In genomic region chr1:11526071-11526895, GRCh38 we compare ENCODE assay signal across 18 cellular contexts. TPM values are rescaled to one million over a fixed set of nuclear protein-coding genes. Genes with fewer than 3 reads are reported as not detected.
"Had no signal": no experiment of that assay in that cellular context is flagged by ENCODE, and none has a peak within 500 bp of the region (broad histone marks: within the 10 kb centered on the region; RNA-seq: fewer than 3 reads in every experiment).

No MANE protein-coding gene starts in this region.

- H3K4me1 Mint-ChIP-seq: immature natural killer cell, natural killer cell had no signal

- H3K36me3 ChIP-seq: brain microvascular endothelial cell, esophagus muscularis mucosa, gastroesophageal sphincter, heart left ventricle, upper lobe of left lung had no signal

- DNase-seq: activated CD4-positive, alpha-beta T cell treated with anti-CD3 and anti-CD28 coated beads for 48 hours; activated CD8-positive, alpha-beta T cell treated with anti-CD3 and anti-CD28 coated beads, Interleukin-2, amount 10 ng/mL, durations not matched to agents 7 days and 5 days; activated naive CD4-positive, alpha-beta T cell treated with anti-CD3 and anti-CD28 coated beads for 36 hours; activated T-cell treated with anti-CD3 and anti-CD28 coated beads, Interleukin-2, amount 50 U/mL, for 24 hours; anterior cingulate cortex; brain microvascular endothelial cell; cerebellar nuclear complex; effector CD4-positive, alpha-beta T cell; heart left ventricle; immature natural killer cell; mesendoderm; natural killer cell; stimulated activated CD4-positive, alpha-beta T cell treated with anti-CD3 and anti-CD28 coated beads, Interleukin-2, amount 100 ng/mL, for 24 hours; stimulated activated naive CD4-positive, alpha-beta T cell treated with Interleukin-2 at 50 U/mL for 16 hours; SW 1271 had no signal

- H3K9me3 ChIP-seq: esophagus muscularis mucosa, gastroesophageal sphincter, heart left ventricle, upper lobe of left lung had no signal

- H3K36me3 Mint-ChIP-seq: immature natural killer cell, natural killer cell had no signal

- H3K27me3 ChIP-seq: brain microvascular endothelial cell, upper lobe of left lung had no signal

- H3K4me1 ChIP-seq: esophagus muscularis mucosa, gastroesophageal sphincter, heart left ventricle, upper lobe of left lung had no signal

- H3K27ac ChIP-seq: brain microvascular endothelial cell, esophagus muscularis mucosa, gastroesophageal sphincter, heart left ventricle, upper lobe of left lung had no signal

- H3K9me3 Mint-ChIP-seq: activated naive CD4-positive, alpha-beta T cell treated with anti-CD3 and anti-CD28 coated beads for 36 hours; activated T-cell treated with anti-CD3 and anti-CD28 coated beads, Interleukin-2, amount 50 U/mL, for 24 hours; immature natural killer cell; natural killer cell had no signal

- H3K4me3 ChIP-seq: esophagus muscularis mucosa, gastroesophageal sphincter, heart left ventricle, upper lobe of left lung had no signal

- H3K4me3 Mint-ChIP-seq: activated CD8-positive, alpha-beta T cell treated with anti-CD3 and anti-CD28 coated beads, Interleukin-2, amount 10 ng/mL, durations not matched to agents 7 days and 5 days; activated naive CD4-positive, alpha-beta T cell treated with anti-CD3 and anti-CD28 coated beads for 36 hours; activated T-cell treated with anti-CD3 and anti-CD28 coated beads, Interleukin-2, amount 50 U/mL, for 24 hours; immature natural killer cell; natural killer cell had no signal

- ATAC-seq: activated CD8-positive, alpha-beta T cell treated with anti-CD3 and anti-CD28 coated beads, Interleukin-2, amount 10 ng/mL, durations not matched to agents 7 days and 5 days; gastroesophageal sphincter; heart left ventricle; natural killer cell had no signal

- H3K27me3 Mint-ChIP-seq: activated T-cell treated with anti-CD3 and anti-CD28 coated beads, Interleukin-2, amount 50 U/mL, for 24 hours had no signal

- H3K27ac Mint-ChIP-seq: activated CD8-positive, alpha-beta T cell treated with anti-CD3 and anti-CD28 coated beads, Interleukin-2, amount 10 ng/mL, durations not matched to agents 7 days and 5 days; activated naive CD4-positive, alpha-beta T cell treated with anti-CD3 and anti-CD28 coated beads for 36 hours; activated T-cell treated with anti-CD3 and anti-CD28 coated beads, Interleukin-2, amount 50 U/mL, for 24 hours; immature natural killer cell; natural killer cell had no signal

RNA-seq across cellular contexts. Expression of gene DISP3, which starts 47.3 kb away (rescaled TPM):
- total RNA-seq: esophagus muscularis mucosa had no signal
